Comparison of ENCODE assay signal across 15 cellular contexts in the genomic region with DNA sequence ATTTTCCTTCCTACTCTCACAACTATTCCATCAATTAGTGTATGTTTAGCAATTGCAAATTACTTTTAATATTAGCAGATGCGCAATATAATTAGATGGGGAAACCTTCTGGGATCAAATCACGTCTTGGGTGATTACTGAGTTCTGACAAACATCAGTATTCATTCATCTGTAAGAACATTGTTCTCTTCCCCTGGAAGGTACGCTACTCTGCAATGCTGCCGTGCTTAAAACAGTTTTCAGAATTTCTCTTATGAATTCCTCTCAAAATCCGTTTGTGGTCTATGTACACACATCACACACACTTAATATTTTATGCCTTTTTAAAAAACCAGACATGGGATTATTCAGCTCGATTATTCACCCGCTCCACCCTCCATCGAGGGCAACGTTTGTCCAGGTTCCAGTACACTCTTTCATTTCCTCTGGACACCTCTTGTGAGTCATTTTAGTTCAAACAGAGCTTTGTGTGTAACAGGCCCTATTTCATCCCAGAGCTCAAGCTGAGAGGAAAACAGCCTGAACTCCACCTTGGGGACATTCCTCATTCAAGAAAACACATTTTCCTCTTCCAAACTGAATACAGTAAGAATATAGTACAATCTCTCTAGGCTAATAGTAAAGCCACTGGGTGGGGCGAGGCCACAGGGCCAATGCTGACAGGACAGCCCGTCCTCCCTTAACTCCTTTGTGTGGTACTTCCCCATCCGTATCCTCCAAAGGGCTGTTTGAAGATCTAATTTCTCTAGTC.
DNase-seq lines count a peak whose midpoint lies in the region; ATAC-seq and TF ChIP-seq lines count a peak whose summit lies in the region.
"Had no signal": no experiment of that assay in that cellular context is flagged by ENCODE, and none has a peak within 500 bp of the region (broad histone marks: within the 10 kb centered on the region; RNA-seq: fewer than 3 reads in every experiment).

No MANE protein-coding gene starts in this region.

- intact Hi-C loops in upper lobe of right lung (cut with DNase I): no loop called here
- intact Hi-C loops in activated CD4-positive, alpha-beta memory T cell treated with anti-CD3 and anti-CD28 coated beads for 36 hours (cut with micrococcal nuclease): no loop called here

- POLR2A ChIA-PET in activated CD4-positive, alpha-beta memory T cell treated with anti-CD3 and anti-CD28 coated beads for 36 hours (lab: Charles Lee): interaction anchor here (0.6 kb wide), 1 partner anchor 173 kb away, joined by 4 read pairs; no protein-coding TSS in a partner anchor

- DNase-seq in NCI-H69 (lab: John Stamatoyannopoulos, UW) (peak; percentile 71), chondrocyte (ENCODE audit: low spot score) (no peak), upper lobe of right lung (no peak), GM20000 (ENCODE audit: low spot score) (no peak), iPS-NIHi7 (ENCODE audit: extremely low spot score) (no peak)
- DNase-seq in activated CD4-positive, alpha-beta memory T cell treated with anti-CD3 and anti-CD28 coated beads for 36 hours: no peak
- DNase-seq: activated gamma-delta T cell; CD4-positive, CD25-positive, alpha-beta regulatory T cell; NCI-H1930; NCI-H82; right cardiac atrium; stimulated activated naive CD4-positive, alpha-beta T cell had no signal

- H3K4me3 Mint-ChIP-seq in chondrocyte (ENCODE audit: unreplicated experiment): no peak overlapping the region
- no peak overlapping the region for H3K4me3 Mint-ChIP-seq in activated CD4-positive, alpha-beta memory T cell treated with anti-CD3 and anti-CD28 coated beads for 36 hours
- H3K4me3 Mint-ChIP-seq: CD4-positive, CD25-positive, alpha-beta regulatory T cell; GM23338 had no signal

- peak; percentile 84 for ATAC-seq in upper lobe of right lung
- ATAC-seq: GM23338 had no signal

- H3K27me3 ChIP-seq in layer of hippocampus (ENCODE audit: control insufficient read depth, insufficient read depth, low read length): no peaks in the 10 kb centered on the region
- no peaks in the 10 kb centered on the region for H3K27me3 ChIP-seq in upper lobe of right lung
- H3K27me3 ChIP-seq: SJSA1 had no signal

- CTCF ChIA-PET in activated CD4-positive, alpha-beta memory T cell treated with anti-CD3 and anti-CD28 coated beads for 36 hours (lab: Charles Lee): no interaction called here

- H3K27ac Mint-ChIP-seq in chondrocyte (ENCODE audit: unreplicated experiment): peak overlapping the region; percentile 56
- no peak overlapping the region for H3K27ac Mint-ChIP-seq in activated CD4-positive, alpha-beta memory T cell treated with anti-CD3 and anti-CD28 coated beads for 36 hours
- H3K27ac Mint-ChIP-seq: CD4-positive, CD25-positive, alpha-beta regulatory T cell; GM23338 had no signal

- no peaks in the 10 kb centered on the region for H3K9me3 Mint-ChIP-seq in chondrocyte (ENCODE audit: low read depth)
- H3K9me3 Mint-ChIP-seq in activated CD4-positive, alpha-beta memory T cell treated with anti-CD3 and anti-CD28 coated beads for 36 hours: no peaks in the 10 kb centered on the region
- H3K9me3 Mint-ChIP-seq: GM23338 had no signal

- H3K4me3 ChIP-seq in upper lobe of right lung: no peak overlapping the region
- H3K4me3 ChIP-seq: GM23338, SJSA1 had no signal

- H3K27me3 Mint-ChIP-seq in chondrocyte (ENCODE audit: low read depth): peaks cover 18% of the 10 kb centered on the region
- peaks cover 2% of the 10 kb centered on the region for H3K27me3 Mint-ChIP-seq in activated CD4-positive, alpha-beta memory T cell treated with anti-CD3 and anti-CD28 coated beads for 36 hours

- H3K9me3 ChIP-seq in upper lobe of right lung: no peaks in the 10 kb centered on the region
- H3K9me3 ChIP-seq: SJSA1 had no signal

- H3K36me3 ChIP-seq in upper lobe of right lung: no peaks in the 10 kb centered on the region
- H3K36me3 ChIP-seq: SJSA1 had no signal

- TF ChIP-seq CTCF in chondrocyte (IDR thresholded peaks at IDR 0.05) (no peak), upper lobe of right lung (IDR thresholded peaks at IDR 0.05) (no peak), GM20000 (IDR thresholded peaks at IDR 0.05; ENCODE audit: extremely low read depth, missing control alignments) (no peak)

- H3K4me1 ChIP-seq in upper lobe of right lung: peaks cover 12% of the 10 kb centered on the region
- H3K4me1 ChIP-seq: SJSA1 had no signal

- peak overlapping the region; percentile 5 for H3K27ac ChIP-seq in layer of hippocampus (ENCODE audit: low read depth, low read length)
- H3K27ac ChIP-seq in upper lobe of right lung: no peak overlapping the region
- H3K27ac ChIP-seq: SJSA1 had no signal

- H3K4me1 Mint-ChIP-seq in chondrocyte (ENCODE audit: low read depth): peaks cover 7% of the 10 kb centered on the region
- H3K4me1 Mint-ChIP-seq in activated CD4-positive, alpha-beta memory T cell treated with anti-CD3 and anti-CD28 coated beads for 36 hours (ENCODE audit: low read depth): no peaks in the 10 kb centered on the region
- H3K4me1 Mint-ChIP-seq: CD4-positive, CD25-positive, alpha-beta regulatory T cell had no signal

- no peaks in the 10 kb centered on the region for H3K36me3 Mint-ChIP-seq in chondrocyte (ENCODE audit: low read depth)
- H3K36me3 Mint-ChIP-seq in activated CD4-positive, alpha-beta memory T cell treated with anti-CD3 and anti-CD28 coated beads for 36 hours: no peaks in the 10 kb centered on the region
- H3K36me3 Mint-ChIP-seq: CD4-positive, CD25-positive, alpha-beta regulatory T cell had no signal
